ENCODE assay signal across 8 cellular contexts in genomic region chr20:52312131-52312729, GRCh38.
DNase-seq lines count a peak whose midpoint lies in the region; TF ChIP-seq lines count a peak whose summit lies in the region.

No MANE protein-coding gene starts in this region.

- peak; percentile 52 for TF ChIP-seq CTCF in AG04449 (IDR thresholded peaks at IDR 0.05; ENCODE audit: insufficient read depth, low read length, missing control alignments)
- TF ChIP-seq CTCF in GM13976 (IDR thresholded peaks at IDR 0.05; ENCODE audit: borderline replicate concordance, control extremely low read depth, extremely low read depth, insufficient read depth, missing control alignments) = peak; percentile 51
- peak; percentile 57 for TF ChIP-seq CTCF in SU-DHL-6 (IDR thresholded peaks at IDR 0.05; ENCODE audit: insufficient read depth, low read length, poor library complexity, severe bottlenecking)

- H3K9me2 ChIP-seq in SU-DHL-6 (replicated peaks; ENCODE audit: insufficient read depth, low read length) = no peaks in the 10 kb centered on the region

- H3K4me2 ChIP-seq in SU-DHL-6 (ENCODE audit: low read depth, low read length, poor library complexity, severe bottlenecking) = no peak overlapping the region

- no peaks in the 10 kb centered on the region for H3K36me3 ChIP-seq in SU-DHL-6 (ENCODE audit: low read length)

- CTCF ChIA-PET in AG04449 (lab: Yijun Ruan, JAX) = interaction anchor here (0.7 to 6.6 kb wide), 44 partner anchors 8 to 1751 kb away, joined by 3 to 91 read pairs (median 4); no protein-coding TSS in a partner anchor

- H4K20me1 ChIP-seq in SU-DHL-6 (ENCODE audit: low read depth, low read length) = no peaks in the 10 kb centered on the region

- H3K4me3 ChIP-seq in AG04449 (ENCODE audit: low read depth, low read length) (no peak overlapping the region), SU-DHL-6 (ENCODE audit: insufficient read depth, low read length, poor library complexity, severe bottlenecking) (no peak overlapping the region)

- H2AFZ ChIP-seq in SU-DHL-6 (ENCODE audit: low read depth, low read length, severe bottlenecking) = no peak overlapping the region

- H3K79me2 ChIP-seq in SU-DHL-6 (ENCODE audit: insufficient read depth, low read length) = no peaks in the 10 kb centered on the region

- H3K9ac ChIP-seq in SU-DHL-6 (ENCODE audit: low read length) = no peak overlapping the region

- H3F3A ChIP-seq in SU-DHL-6 (ENCODE audit: insufficient read depth) = no peaks in the 10 kb centered on the region

- H3K27ac ChIP-seq in SU-DHL-6 (ENCODE audit: low read depth, low read length) = no peak overlapping the region

- DNase-seq in AG04449 (ENCODE audit: low read depth, low spot score) = peak; percentile 7
- DNase-seq in GM13976 (ENCODE audit: low spot score) = peak; percentile 45
- peak; percentile 35 for DNase-seq in NCI-H1417 treated with DMSO at 0.1 percent for 48 hours (lab: John Stamatoyannopoulos, UW)
- peak; percentile 57 to 84 for DNase-seq in T47D (ENCODE audit: low read depth in 1 of 2, low spot score in 1 of 2)
- peak; percentile 57 for DNase-seq in islet precursor cell
- peak; percentile 74 for DNase-seq in stimulated activated CD4-positive, alpha-beta T cell treated with anti-CD3 and anti-CD28 coated beads, Interleukin-4, amount 100 ng/mL, for 24 hours
- DNase-seq in activated CD4-positive, CD25-positive, alpha-beta regulatory T cell treated with anti-CD3 and anti-CD28 coated beads, Interleukin-2, amount 50 U/mL, for 72 hours = no peak

- in situ Hi-C loops in GM13976 (cut with MboI; ENCODE audit: low sequenced_read_pairs, unreplicated experiment) = no loop called here
- in situ Hi-C loops in T47D (cut with HindIII; ENCODE audit: low pct_unique_long_range_greater_than_20kb, low sequenced_read_pairs) = no loop called here

- no peaks in the 10 kb centered on the region for H3K27me3 ChIP-seq in SU-DHL-6 (ENCODE audit: low read length)

- H3K9me3 ChIP-seq in SU-DHL-6 (ENCODE audit: insufficient read depth, low read length) = no peaks in the 10 kb centered on the region

- POLR2A ChIA-PET in AG04449 (lab: Yijun Ruan, JAX) = no interaction called here
